Comparison of ENCODE assay signal across 1 cellular context in the genomic region with DNA sequence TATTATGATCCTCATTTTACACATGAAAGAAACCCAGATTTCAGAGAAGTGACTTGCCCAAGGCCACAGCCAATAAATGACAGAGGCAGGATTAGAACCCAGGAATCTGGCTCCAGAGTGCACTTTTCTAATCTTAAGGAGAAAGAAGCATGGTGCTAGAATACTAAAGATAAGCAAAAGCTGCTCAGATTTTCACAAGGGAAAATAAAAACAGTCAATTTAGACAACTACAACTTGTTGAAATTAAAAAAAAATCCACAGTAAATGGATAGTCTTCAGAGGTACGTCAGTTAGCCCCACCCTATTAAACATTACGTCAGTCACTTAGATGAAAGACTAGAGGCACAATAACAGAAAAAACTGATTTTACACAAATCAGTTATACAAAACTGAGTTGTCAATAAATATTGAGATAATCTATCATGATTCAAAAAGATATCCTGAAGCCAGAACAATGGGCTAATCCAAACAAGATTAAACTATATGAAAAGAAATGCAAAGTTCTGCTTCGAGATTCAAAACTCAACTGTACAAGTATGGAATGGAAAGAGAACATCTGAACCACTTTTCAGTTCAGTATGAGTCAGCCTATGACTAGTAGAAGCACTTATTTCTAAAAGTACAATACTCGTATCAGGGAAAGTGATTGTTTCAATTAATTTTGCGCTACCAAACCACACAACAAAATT.
TF ChIP-seq lines count a peak whose summit lies in the region.

No MANE protein-coding gene starts in this region.

TF ChIP-seq in K562, 482 proteins besides CTCF, POLR2A, EP300 and RAD21 (continued from another document and continues in another):
- TF ChIP-seq PTBP1 (IDR thresholded peaks at IDR 0.05; ENCODE audit: low read depth, low read length) (no peak), ZKSCAN8 (CRISPR knock-in tag; IDR thresholded peaks at IDR 0.05) (no peak), SLC30A9 (CRISPR knock-in tag; IDR thresholded peaks at IDR 0.05) (no peak), ZNF133 (CRISPR knock-in tag; IDR thresholded peaks at IDR 0.05) (no peak), SP1 (CRISPR knock-in tag; IDR thresholded peaks at IDR 0.05) (no peak), KAT7 (CRISPR knock-in tag; IDR thresholded peaks at IDR 0.05; ENCODE audit: borderline replicate concordance) (no peak), GTF2E2 (tag; IDR thresholded peaks at IDR 0.05) (no peak), ZNF586 (CRISPR knock-in tag; conservative IDR thresholded peaks at IDR 0.05) (no peak), RBM25 (IDR thresholded peaks at IDR 0.05; ENCODE audit: low read depth, low read length, severe bottlenecking) (no peak), ADNP (tag; IDR thresholded peaks at IDR 0.05) (0 out of 2 replicates have a peak, but pooled peaks have one; percentile 41), JUND (IDR thresholded peaks at IDR 0.05; ENCODE audit: borderline replicate concordance, low read depth, low read length) (peak; percentile 37; the same call in 1 of the 2 replicates), JUND (tag; IDR thresholded peaks at IDR 0.05; ENCODE audit: borderline replicate concordance, low read depth, low read length) (no peak), KDM1A (IDR thresholded peaks at IDR 0.05) (peak; percentile 72 to 82; a peak in 3 of 4 replicates), PRMT5 (CRISPR knock-in tag; IDR thresholded peaks at IDR 0.05) (no peak), U2AF1 (optimal IDR thresholded peaks at IDR 0.05; ENCODE audit: low read depth, low read length) (no peak), YBX1 (IDR thresholded peaks at IDR 0.05) (no peak), CBFA2T3 (IDR thresholded peaks at IDR 0.05) (peak; percentile 31; the same call in 1 of the 2 replicates), SMAD4 (CRISPR knock-in tag; conservative IDR thresholded peaks at IDR 0.05) (0 out of 2 replicates have a peak, but pooled peaks have one; percentile 5), CTBP1 (IDR thresholded peaks at IDR 0.05; ENCODE audit: borderline replicate concordance) (no peak), FUS (optimal IDR thresholded peaks at IDR 0.05; ENCODE audit: low read depth, low read length) (no peak), SMAD3 (CRISPR knock-in tag; conservative IDR thresholded peaks at IDR 0.05) (no peak), ZNF696 (CRISPR knock-in tag; conservative IDR thresholded peaks at IDR 0.05) (no peak), ZKSCAN1 (IDR thresholded peaks at IDR 0.05; ENCODE audit: low read depth, low read length) (no peak), EGR1 (conservative IDR thresholded peaks at IDR 0.05) (no peak), SRSF1 (IDR thresholded peaks at IDR 0.05; ENCODE audit: low read depth, low read length) (no peak), MXI1 (IDR thresholded peaks at IDR 0.05; ENCODE audit: low read depth, low read length) (no peak), HDAC1 (IDR thresholded peaks at IDR 0.05) (no peak), ZC3H11A (IDR thresholded peaks at IDR 0.05; ENCODE audit: low read depth, low read length) (no peak), FOSL1 (tag; conservative IDR thresholded peaks at IDR 0.05) (peak; percentile 85), TAF15 (IDR thresholded peaks at IDR 0.05; ENCODE audit: low read depth, low read length) (no peak), ZEB2 (IDR thresholded peaks at IDR 0.05) (no peak)
- TF ChIP-seq, protein P1, sequence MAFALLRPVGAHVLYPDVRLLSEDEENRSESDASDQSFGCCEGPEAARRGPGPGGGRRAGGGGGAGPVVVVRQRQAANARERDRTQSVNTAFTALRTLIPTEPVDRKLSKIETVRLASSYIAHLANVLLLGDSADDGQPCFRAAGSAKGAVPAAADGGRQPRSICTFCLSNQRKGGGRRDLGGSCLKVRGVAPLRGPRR (CRISPR knock-in tag; IDR thresholded peaks at IDR 0.05), result no peak
- TF ChIP-seq, protein P2, sequence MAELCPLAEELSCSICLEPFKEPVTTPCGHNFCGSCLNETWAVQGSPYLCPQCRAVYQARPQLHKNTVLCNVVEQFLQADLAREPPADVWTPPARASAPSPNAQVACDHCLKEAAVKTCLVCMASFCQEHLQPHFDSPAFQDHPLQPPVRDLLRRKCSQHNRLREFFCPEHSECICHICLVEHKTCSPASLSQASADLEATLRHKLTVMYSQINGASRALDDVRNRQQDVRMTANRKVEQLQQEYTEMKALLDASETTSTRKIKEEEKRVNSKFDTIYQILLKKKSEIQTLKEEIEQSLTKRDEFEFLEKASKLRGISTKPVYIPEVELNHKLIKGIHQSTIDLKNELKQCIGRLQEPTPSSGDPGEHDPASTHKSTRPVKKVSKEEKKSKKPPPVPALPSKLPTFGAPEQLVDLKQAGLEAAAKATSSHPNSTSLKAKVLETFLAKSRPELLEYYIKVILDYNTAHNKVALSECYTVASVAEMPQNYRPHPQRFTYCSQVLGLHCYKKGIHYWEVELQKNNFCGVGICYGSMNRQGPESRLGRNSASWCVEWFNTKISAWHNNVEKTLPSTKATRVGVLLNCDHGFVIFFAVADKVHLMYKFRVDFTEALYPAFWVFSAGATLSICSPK (IDR thresholded peaks at IDR 0.05; ENCODE audit: borderline replicate concordance), result no peak
- TF ChIP-seq, protein P3, sequence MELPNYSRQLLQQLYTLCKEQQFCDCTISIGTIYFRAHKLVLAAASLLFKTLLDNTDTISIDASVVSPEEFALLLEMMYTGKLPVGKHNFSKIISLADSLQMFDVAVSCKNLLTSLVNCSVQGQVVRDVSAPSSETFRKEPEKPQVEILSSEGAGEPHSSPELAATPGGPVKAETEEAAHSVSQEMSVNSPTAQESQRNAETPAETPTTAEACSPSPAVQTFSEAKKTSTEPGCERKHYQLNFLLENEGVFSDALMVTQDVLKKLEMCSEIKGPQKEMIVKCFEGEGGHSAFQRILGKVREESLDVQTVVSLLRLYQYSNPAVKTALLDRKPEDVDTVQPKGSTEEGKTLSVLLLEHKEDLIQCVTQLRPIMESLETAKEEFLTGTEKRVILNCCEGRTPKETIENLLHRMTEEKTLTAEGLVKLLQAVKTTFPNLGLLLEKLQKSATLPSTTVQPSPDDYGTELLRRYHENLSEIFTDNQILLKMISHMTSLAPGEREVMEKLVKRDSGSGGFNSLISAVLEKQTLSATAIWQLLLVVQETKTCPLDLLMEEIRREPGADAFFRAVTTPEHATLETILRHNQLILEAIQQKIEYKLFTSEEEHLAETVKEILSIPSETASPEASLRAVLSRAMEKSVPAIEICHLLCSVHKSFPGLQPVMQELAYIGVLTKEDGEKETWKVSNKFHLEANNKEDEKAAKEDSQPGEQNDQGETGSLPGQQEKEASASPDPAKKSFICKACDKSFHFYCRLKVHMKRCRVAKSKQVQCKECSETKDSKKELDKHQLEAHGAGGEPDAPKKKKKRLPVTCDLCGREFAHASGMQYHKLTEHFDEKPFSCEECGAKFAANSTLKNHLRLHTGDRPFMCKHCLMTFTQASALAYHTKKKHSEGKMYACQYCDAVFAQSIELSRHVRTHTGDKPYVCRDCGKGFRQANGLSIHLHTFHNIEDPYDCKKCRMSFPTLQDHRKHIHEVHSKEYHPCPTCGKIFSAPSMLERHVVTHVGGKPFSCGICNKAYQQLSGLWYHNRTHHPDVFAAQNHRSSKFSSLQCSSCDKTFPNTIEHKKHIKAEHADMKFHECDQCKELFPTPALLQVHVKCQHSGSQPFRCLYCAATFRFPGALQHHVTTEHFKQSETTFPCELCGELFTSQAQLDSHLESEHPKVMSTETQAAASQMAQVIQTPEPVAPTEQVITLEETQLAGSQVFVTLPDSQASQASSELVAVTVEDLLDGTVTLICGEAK (IDR thresholded peaks at IDR 0.05), result no peak
- TF ChIP-seq, protein P3 (CRISPR knock-in tag; IDR thresholded peaks at IDR 0.05), result no peak
- TF ChIP-seq, protein P4, sequence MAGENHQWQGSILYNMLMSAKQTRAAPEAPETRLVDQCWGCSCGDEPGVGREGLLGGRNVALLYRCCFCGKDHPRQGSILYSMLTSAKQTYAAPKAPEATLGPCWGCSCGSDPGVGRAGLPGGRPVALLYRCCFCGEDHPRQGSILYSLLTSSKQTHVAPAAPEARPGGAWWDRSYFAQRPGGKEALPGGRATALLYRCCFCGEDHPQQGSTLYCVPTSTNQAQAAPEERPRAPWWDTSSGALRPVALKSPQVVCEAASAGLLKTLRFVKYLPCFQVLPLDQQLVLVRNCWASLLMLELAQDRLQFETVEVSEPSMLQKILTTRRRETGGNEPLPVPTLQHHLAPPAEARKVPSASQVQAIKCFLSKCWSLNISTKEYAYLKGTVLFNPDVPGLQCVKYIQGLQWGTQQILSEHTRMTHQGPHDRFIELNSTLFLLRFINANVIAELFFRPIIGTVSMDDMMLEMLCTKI (IDR thresholded peaks at IDR 0.05; ENCODE audit: partially characterized antibody), result no peak
- TF ChIP-seq, protein P5, sequence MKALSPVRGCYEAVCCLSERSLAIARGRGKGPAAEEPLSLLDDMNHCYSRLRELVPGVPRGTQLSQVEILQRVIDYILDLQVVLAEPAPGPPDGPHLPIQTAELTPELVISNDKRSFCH (CRISPR knock-in tag; IDR thresholded peaks at IDR 0.05), result no peak
- TF ChIP-seq, protein P5 (tag; IDR thresholded peaks at IDR 0.05), result no peak
- TF ChIP-seq, protein P6, sequence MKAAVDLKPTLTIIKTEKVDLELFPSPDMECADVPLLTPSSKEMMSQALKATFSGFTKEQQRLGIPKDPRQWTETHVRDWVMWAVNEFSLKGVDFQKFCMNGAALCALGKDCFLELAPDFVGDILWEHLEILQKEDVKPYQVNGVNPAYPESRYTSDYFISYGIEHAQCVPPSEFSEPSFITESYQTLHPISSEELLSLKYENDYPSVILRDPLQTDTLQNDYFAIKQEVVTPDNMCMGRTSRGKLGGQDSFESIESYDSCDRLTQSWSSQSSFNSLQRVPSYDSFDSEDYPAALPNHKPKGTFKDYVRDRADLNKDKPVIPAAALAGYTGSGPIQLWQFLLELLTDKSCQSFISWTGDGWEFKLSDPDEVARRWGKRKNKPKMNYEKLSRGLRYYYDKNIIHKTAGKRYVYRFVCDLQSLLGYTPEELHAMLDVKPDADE (conservative IDR thresholded peaks at IDR 0.05; ENCODE audit: control insufficient read depth, low read depth, low read length), result no peak
- TF ChIP-seq, protein P7, sequence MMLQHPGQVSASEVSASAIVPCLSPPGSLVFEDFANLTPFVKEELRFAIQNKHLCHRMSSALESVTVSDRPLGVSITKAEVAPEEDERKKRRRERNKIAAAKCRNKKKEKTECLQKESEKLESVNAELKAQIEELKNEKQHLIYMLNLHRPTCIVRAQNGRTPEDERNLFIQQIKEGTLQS (IDR thresholded peaks at IDR 0.05), result peak; percentile 76
- TF ChIP-seq, protein P7 (CRISPR knock-in tag; conservative IDR thresholded peaks at IDR 0.05), result no peak
- TF ChIP-seq, protein P8, sequence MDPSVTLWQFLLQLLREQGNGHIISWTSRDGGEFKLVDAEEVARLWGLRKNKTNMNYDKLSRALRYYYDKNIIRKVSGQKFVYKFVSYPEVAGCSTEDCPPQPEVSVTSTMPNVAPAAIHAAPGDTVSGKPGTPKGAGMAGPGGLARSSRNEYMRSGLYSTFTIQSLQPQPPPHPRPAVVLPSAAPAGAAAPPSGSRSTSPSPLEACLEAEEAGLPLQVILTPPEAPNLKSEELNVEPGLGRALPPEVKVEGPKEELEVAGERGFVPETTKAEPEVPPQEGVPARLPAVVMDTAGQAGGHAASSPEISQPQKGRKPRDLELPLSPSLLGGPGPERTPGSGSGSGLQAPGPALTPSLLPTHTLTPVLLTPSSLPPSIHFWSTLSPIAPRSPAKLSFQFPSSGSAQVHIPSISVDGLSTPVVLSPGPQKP (CRISPR knock-in tag; IDR thresholded peaks at IDR 0.05), result no peak
- TF ChIP-seq, protein P9, sequence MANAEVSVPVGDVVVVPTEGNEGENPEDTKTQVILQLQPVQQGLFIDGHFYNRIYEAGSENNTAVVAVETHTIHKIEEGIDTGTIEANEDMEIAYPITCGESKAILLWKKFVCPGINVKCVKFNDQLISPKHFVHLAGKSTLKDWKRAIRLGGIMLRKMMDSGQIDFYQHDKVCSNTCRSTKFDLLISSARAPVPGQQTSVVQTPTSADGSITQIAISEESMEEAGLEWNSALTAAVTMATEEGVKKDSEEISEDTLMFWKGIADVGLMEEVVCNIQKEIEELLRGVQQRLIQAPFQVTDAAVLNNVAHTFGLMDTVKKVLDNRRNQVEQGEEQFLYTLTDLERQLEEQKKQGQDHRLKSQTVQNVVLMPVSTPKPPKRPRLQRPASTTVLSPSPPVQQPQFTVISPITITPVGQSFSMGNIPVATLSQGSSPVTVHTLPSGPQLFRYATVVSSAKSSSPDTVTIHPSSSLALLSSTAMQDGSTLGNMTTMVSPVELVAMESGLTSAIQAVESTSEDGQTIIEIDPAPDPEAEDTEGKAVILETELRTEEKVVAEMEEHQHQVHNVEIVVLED (CRISPR knock-in tag; IDR thresholded peaks at IDR 0.05), result no peak
